16 cellular contexts compared by ENCODE assay signal in genomic region chr15:101481381-101481705, GRCh38. TPM values are rescaled to one million over a fixed set of nuclear protein-coding genes. Genes with fewer than 3 reads are reported as not detected.
A peak's percentile ranks its signal among the peaks of the same experiment; 100 is the strongest.
DNase-seq lines count a peak whose midpoint lies in the region; ATAC-seq and TF ChIP-seq lines count a peak whose summit lies in the region.
"Had no signal": no experiment of that assay in that cellular context is flagged by ENCODE, and none has a peak within 500 bp of the region (broad histone marks: within the 10 kb centered on the region; RNA-seq: fewer than 3 reads in every experiment).

No MANE protein-coding gene starts in this region.

- DNase-seq in activated effector memory CD4-positive, alpha-beta T cell treated with anti-CD3 and anti-CD28 coated beads, Interleukin-2, amount 50 U/mL, for 16 hours: peak; percentile 37
- no peak for DNase-seq in activated effector memory CD4-positive, alpha-beta T cell treated with Interleukin-2 at 50 U/mL for 16 hours
- DNase-seq in islet precursor cell (peak; percentile 61), gastrocnemius medialis (no peak), T-helper 2 cell (no peak), GM10266 (ENCODE audit: extremely low spot score) (no peak)
- DNase-seq: 8988T, DMS 273 treated with DMSO at 0.1 percent for 48 hours, H9, Kasumi-1, NCI-H1417, NCI-H2029, NCI-H510A treated with DMSO at 0.1 percent for 48 hours had no signal

- peaks cover 0 to 4% of the 10 kb centered on the region in 2 donors for H3K36me3 ChIP-seq in gastrocnemius medialis
- H3K36me3 ChIP-seq: BLaER1 had no signal

- H3K9me3 ChIP-seq in gastrocnemius medialis: no peaks in the 10 kb centered on the region
- H3K9me3 ChIP-seq: BLaER1 had no signal

- no peaks in the 10 kb centered on the region for H3K27me3 ChIP-seq in gastrocnemius medialis

- H3K4me1 ChIP-seq in gastrocnemius medialis: peaks cover 27 to 32% of the 10 kb centered on the region in 2 donors
- H3K4me1 ChIP-seq: BLaER1 had no signal

- in situ Hi-C loops in gastrocnemius medialis (cut with MboI; ENCODE audit: low sequenced_read_pairs in 4 of 4): no loop called here

- ATAC-seq in gastrocnemius medialis (no peak), GM21381 (IDR thresholded peaks at IDR 0.05; ENCODE audit: unreplicated experiment) (no peak)

- no peak for TF ChIP-seq POLR2A in gastrocnemius medialis (IDR thresholded peaks at IDR 0.05)

- TF ChIP-seq CTCF in gastrocnemius medialis (IDR thresholded peaks at IDR 0.05 in 4 of 5, conservative IDR thresholded peaks at IDR 0.05 in 1 of 5) (no peak), GM10266 (IDR thresholded peaks at IDR 0.05; ENCODE audit: control insufficient read depth, insufficient read depth, low read depth, missing control alignments) (no peak)

- no peak overlapping the region for H3K4me3 ChIP-seq in gastrocnemius medialis
- H3K4me3 ChIP-seq: BLaER1 had no signal

- H3K27ac ChIP-seq in angular gyrus (ENCODE audit: low read depth, low read length) (peak overlapping the region; percentile 29), gastrocnemius medialis (peak overlapping the region; percentile 81 to 97 (median 88))
- H3K27ac ChIP-seq: BLaER1 had no signal

- intact Hi-C loops in gastrocnemius medialis (cut with DNase I; ENCODE audit: low total_unique reads): loop anchor here (5.0 kb wide), 1 partner anchor 34 kb away; no protein-coding TSS in a partner anchor

RNA-seq across cellular contexts. Expression of gene PCSK6, which starts 8.2 kb away (rescaled TPM):
- total RNA-seq in gastrocnemius medialis: 10 to 100 TPM; 12.8 to 46.0 (median 23.6) TPM

Comparison
In these comparisons a context has a peak if more than half of its experiments do, and no peak if none do; other contexts are left out.
1. DNase-seq: peak in activated effector memory CD4-positive, alpha-beta T cell treated with anti-CD3 and anti-CD28 coated beads, Interleukin-2, amount 50 U/mL, for 16 hours (single experiment) and islet precursor cell (single experiment); none in activated effector memory CD4-positive, alpha-beta T cell treated with Interleukin-2 at 50 U/mL for 16 hours (single experiment), gastrocnemius medialis (0 of 2), T-helper 2 cell (0 of 5) and GM10266 (single experiment).